28 cellular contexts compared by ENCODE assay signal in the genomic region with DNA sequence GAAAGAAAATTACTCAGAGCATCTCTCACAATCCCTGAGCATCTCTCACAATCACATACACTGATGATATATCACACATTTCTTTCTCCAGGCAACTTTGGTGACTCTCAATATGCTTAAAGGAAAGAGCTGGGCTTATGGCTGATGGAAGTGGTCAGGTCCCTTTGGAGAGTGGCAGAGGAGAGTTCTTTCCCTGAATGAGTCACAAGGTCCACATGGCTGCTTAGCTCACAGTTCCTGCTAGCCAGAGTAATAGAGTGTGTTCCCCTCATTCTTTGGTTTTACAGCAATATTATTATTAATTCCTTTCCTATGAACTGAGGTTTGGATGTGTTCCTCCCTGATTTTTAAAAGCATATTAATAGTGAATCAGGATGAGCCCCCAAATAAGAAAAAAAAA.
DNase-seq lines count a peak whose midpoint lies in the region; TF ChIP-seq lines count a peak whose summit lies in the region.
"Had no signal": no experiment of that assay in that cellular context is flagged by ENCODE, and none has a peak within 500 bp of the region (broad histone marks: within the 10 kb centered on the region; RNA-seq: fewer than 3 reads in every experiment).

No MANE protein-coding gene starts in this region.

- DNase-seq in AG20443 (ENCODE audit: low spot score): peak; percentile 51
- DNase-seq in LHCN-M2 (ENCODE audit: low read depth): peak; percentile 26
- peak; percentile 39 for DNase-seq in mammary epithelial cell
- peak; percentile 20 for DNase-seq in kidney tubule cell (ENCODE audit: low spot score)
- no peak for DNase-seq in hepatocyte (ENCODE audit: low spot score)
- no peak for DNase-seq in anterior cingulate cortex (lab: John Stamatoyannopoulos, UW)
- DNase-seq in thyroid gland: no peak
- no peak for DNase-seq in NCI-H510A treated with DMSO at 0.1 percent for 48 hours (lab: John Stamatoyannopoulos, UW)
- DNase-seq: activated CD4-positive, alpha-beta T cell treated with anti-CD3 and anti-CD28 coated beads, Interleukin-2, amount 50 U/mL, for 48 hours; activated naive CD4-positive, alpha-beta T cell treated with anti-CD3 and anti-CD28 coated beads, Interleukin-2, amount 50 U/mL, for 16 hours; amniotic stem cell; dermis blood vessel endothelial cell; DMS153; glutamatergic neuron; HFFc6; midbrain; naive thymus-derived CD8-positive, alpha-beta T cell; NCI-H1092; NCI-H187; NCI-H2171 treated with DMSO at 0.1 percent for 48 hours; NCI-H69; ovary; Peyer's patch; retina; small intestine; T-cell had no signal

- TF ChIP-seq CTCF in mammary epithelial cell (conservative IDR thresholded peaks at IDR 0.05 in 1 of 2, IDR thresholded peaks at IDR 0.05 in 1 of 2; ENCODE audit: extremely low read depth in 1 of 2, insufficient read depth in 1 of 2, low read depth in 1 of 2, low read length in 2 of 2): no peak
- no peak for TF ChIP-seq CTCF in hepatocyte (IDR thresholded peaks at IDR 0.05; ENCODE audit: poor library complexity)
- TF ChIP-seq CTCF in thyroid gland (IDR thresholded peaks at IDR 0.05): no peak

- TF ChIP-seq POLR2A in thyroid gland (IDR thresholded peaks at IDR 0.05): no peak

- H3K36me3 ChIP-seq in mammary epithelial cell (ENCODE audit: insufficient read depth, low read length): no peaks in the 10 kb centered on the region
- no peaks in the 10 kb centered on the region for H3K36me3 ChIP-seq in hepatocyte (replicated peaks; ENCODE audit: insufficient read depth, low read depth)
- H3K36me3 ChIP-seq in thyroid gland: no peaks in the 10 kb centered on the region
- H3K36me3 ChIP-seq: ovary, Peyer's patch, tibial nerve had no signal

- intact Hi-C loops in mammary epithelial cell (cut with micrococcal nuclease) (no loop called here), thyroid gland (cut with DNase I) (no loop called here)

- no peak overlapping the region for H2AFZ ChIP-seq in mammary epithelial cell (ENCODE audit: low read depth, low read length)
- H2AFZ ChIP-seq in hepatocyte: no peak overlapping the region

- H3K4me2 ChIP-seq in mammary epithelial cell (ENCODE audit: insufficient read depth, low read depth, low read length): no peak overlapping the region
- no peak overlapping the region for H3K4me2 ChIP-seq in hepatocyte
- H3K4me2 ChIP-seq: GM23338 had no signal

- H3K27ac ChIP-seq in mammary epithelial cell (ENCODE audit: insufficient read depth, low read depth, low read length): no peak overlapping the region
- no peak overlapping the region for H3K27ac ChIP-seq in hepatocyte
- no peak overlapping the region for H3K27ac ChIP-seq in thyroid gland
- H3K27ac ChIP-seq: ovary, Peyer's patch, tibial nerve had no signal

- no peaks in the 10 kb centered on the region for H3K4me1 ChIP-seq in mammary epithelial cell (ENCODE audit: insufficient read depth, low read length)
- no peaks in the 10 kb centered on the region for H3K4me1 ChIP-seq in hepatocyte (ENCODE audit: insufficient read depth)
- no peaks in the 10 kb centered on the region for H3K4me1 ChIP-seq in thyroid gland
- H3K4me1 ChIP-seq: Peyer's patch had no signal

- H3K4me3 ChIP-seq in mammary epithelial cell (replicated peaks in 1 of 3; ENCODE audit: insufficient read depth in 1 of 3, low read depth in 2 of 3, low read length in 3 of 3) (no peak overlapping the region), hepatocyte (no peak overlapping the region), thyroid gland (replicated peaks in 1 of 3) (no peak overlapping the region)
- H3K4me3 ChIP-seq: GM23338, ovary, Peyer's patch, tibial nerve had no signal

- H3K9me3 ChIP-seq in mammary epithelial cell (replicated peaks; ENCODE audit: insufficient read depth, low read length) (no peaks in the 10 kb centered on the region), hepatocyte (ENCODE audit: low read depth) (no peaks in the 10 kb centered on the region), thyroid gland (no peaks in the 10 kb centered on the region)
- H3K9me3 ChIP-seq: ovary, Peyer's patch, tibial nerve had no signal

- no peaks in the 10 kb centered on the region for H3K27me3 ChIP-seq in mammary epithelial cell (ENCODE audit: insufficient read depth, low read length)
- no peaks in the 10 kb centered on the region for H3K27me3 ChIP-seq in hepatocyte
- no peaks in the 10 kb centered on the region for H3K27me3 ChIP-seq in thyroid gland
- H3K27me3 ChIP-seq: ovary, Peyer's patch, tibial nerve had no signal

- no peaks in the 10 kb centered on the region for H3K9me2 ChIP-seq in hepatocyte (replicated peaks; ENCODE audit: insufficient read depth)

- dilution Hi-C loops in mammary epithelial cell (cut with HindIII; ENCODE audit: low sequenced_read_pairs): no loop called here

- CTCF ChIA-PET in mammary epithelial cell (lab: Charles Lee; ENCODE audit: low non-redundant PET): no interaction called here

- no peaks in the 10 kb centered on the region for H4K20me1 ChIP-seq in mammary epithelial cell (ENCODE audit: insufficient read depth, low read length)
- no peaks in the 10 kb centered on the region for H4K20me1 ChIP-seq in hepatocyte (ENCODE audit: insufficient read depth, poor library complexity, severe bottlenecking)

- BruUV-seq in mammary epithelial cell (replicated peaks; lab: Mats Ljungman, UMichigan): no TSS peak

- no peak overlapping the region for H3K9ac ChIP-seq in mammary epithelial cell (ENCODE audit: insufficient read depth, low read length)

- no peaks in the 10 kb centered on the region for H3K79me2 ChIP-seq in mammary epithelial cell (ENCODE audit: insufficient read depth, low read length)
- no peaks in the 10 kb centered on the region for H3K79me2 ChIP-seq in hepatocyte

- in situ Hi-C loops in mammary epithelial cell (cut with MboI; ENCODE audit: low sequenced_read_pairs in 2 of 2): no loop called here

Comparison
In these comparisons a context has a peak if more than half of its experiments do, and no peak if none do; other contexts are left out.
1. DNase-seq: peak in AG20443 (single experiment), LHCN-M2 (single experiment), mammary epithelial cell (single experiment) and kidney tubule cell (single experiment); none in hepatocyte (single experiment), anterior cingulate cortex (0 of 58), thyroid gland (0 of 2) and NCI-H510A treated with DMSO at 0.1 percent for 48 hours (single experiment).